Comparison of ENCODE assay signal across 8 cellular contexts in the genomic region with DNA sequence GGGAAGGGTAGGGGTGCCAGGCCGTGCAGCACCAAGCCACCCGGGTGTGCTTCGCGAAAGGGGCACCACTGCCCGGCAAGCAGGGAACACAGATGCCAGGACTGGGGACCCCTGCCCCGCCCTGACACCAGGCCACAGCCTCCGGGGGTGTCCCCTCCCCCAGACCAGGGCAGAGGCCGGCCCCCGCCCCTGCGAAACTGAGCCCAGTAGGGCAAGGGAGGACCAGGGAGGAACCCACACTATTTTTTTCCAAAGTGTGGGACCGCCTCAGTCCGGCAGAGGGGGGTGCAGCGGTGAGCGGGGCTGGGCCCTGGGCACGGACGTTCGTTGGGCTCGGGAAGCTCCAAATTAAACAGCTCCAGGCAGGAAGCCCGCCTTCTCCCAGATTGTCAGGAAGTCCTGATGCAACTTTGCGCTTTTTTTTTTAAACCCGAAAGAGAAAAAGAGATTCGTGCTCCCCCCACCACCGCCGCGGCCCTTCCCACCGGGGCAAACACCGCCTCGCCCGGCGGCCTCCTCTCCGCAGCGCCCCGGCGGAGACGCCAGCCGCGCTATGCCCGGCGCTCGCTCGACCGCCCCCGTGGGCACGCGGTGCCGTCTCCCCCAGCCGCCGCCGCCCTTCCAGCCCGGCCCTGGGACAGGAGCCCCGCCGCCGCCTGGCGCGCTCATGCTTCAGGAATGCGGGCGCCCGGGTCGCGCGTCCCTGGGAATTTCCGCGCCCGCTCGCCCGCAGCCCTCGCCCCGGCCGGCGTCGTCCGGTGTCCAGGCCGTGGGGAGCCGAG. TPM values are rescaled to one million over a fixed set of nuclear protein-coding genes. Genes with fewer than 3 reads are reported as not detected.
DNase-seq lines count a peak whose midpoint lies in the region; ATAC-seq and TF ChIP-seq lines count a peak whose summit lies in the region.

No MANE protein-coding gene starts in this region.

- DNase-seq in GM13977 (ENCODE audit: low spot score) = peak; percentile 67
- DNase-seq in NCI-H69 (lab: John Stamatoyannopoulos, UW) = peak; percentile 27
- DNase-seq in activated naive CD4-positive, alpha-beta T cell treated with anti-CD3 and anti-CD28 coated beads, Interleukin-2, amount 10 ng/mL, durations not matched to agents 7 days and 5 days = peak; percentile 71
- peak; percentile 73 for DNase-seq in glomerular visceral epithelial cell (ENCODE audit: extremely low spot score)
- DNase-seq in ovary = peak; percentile 68 to 84 (median 82)

- H3K4me3 ChIP-seq in ACC112 (ENCODE audit: low read depth, low read length) (peak overlapping the region; percentile 93), ovary (peak overlapping the region; percentile 74)

- no peak overlapping the region for H2AFZ ChIP-seq in ACC112 (ENCODE audit: low read length, unreplicated experiment)

- no peaks in the 10 kb centered on the region for H3K36me3 ChIP-seq in ACC112 (ENCODE audit: insufficient read depth, low read length)
- H3K36me3 ChIP-seq in ovary = no peaks in the 10 kb centered on the region

- 1 to 3% (median 1%) methylated on average over 63 to 74 of the region's 74 CpGs for WGBS in ovary, 3 donors

- intact Hi-C loops in ovary (cut with DNase I) = loop anchor here (2.0 to 5.0 kb wide), 3 partner anchors 39 to 42 kb away; no protein-coding TSS in a partner anchor

- H3K27ac ChIP-seq in ACC112 (ENCODE audit: low read depth, low read length) = peak overlapping the region; percentile 82
- H3K27ac ChIP-seq in ovary = peak overlapping the region; percentile 67 to 75

- H3K27me3 ChIP-seq in ACC112 (ENCODE audit: insufficient read depth, low read length) (no peaks in the 10 kb centered on the region), ovary (no peaks in the 10 kb centered on the region)

- H3K36me3 Mint-ChIP-seq in activated naive CD4-positive, alpha-beta T cell treated with anti-CD3 and anti-CD28 coated beads, Interleukin-2, amount 10 ng/mL, durations not matched to agents 7 days and 5 days = peaks cover 5% of the 10 kb centered on the region

- H3K27me3 Mint-ChIP-seq in activated naive CD4-positive, alpha-beta T cell treated with anti-CD3 and anti-CD28 coated beads, Interleukin-2, amount 10 ng/mL, durations not matched to agents 7 days and 5 days = peaks cover 8% of the 10 kb centered on the region

- TF ChIP-seq CTCF in GM13977 (IDR thresholded peaks at IDR 0.05; ENCODE audit: extremely low read depth, insufficient read depth, missing control alignments) (peak; percentile 53), ovary (IDR thresholded peaks at IDR 0.05) (peak; percentile 30 to 72 (median 55))

- no peak for TF ChIP-seq EP300 in ovary (IDR thresholded peaks at IDR 0.05)

- H3K4me1 Mint-ChIP-seq in activated naive CD4-positive, alpha-beta T cell treated with anti-CD3 and anti-CD28 coated beads, Interleukin-2, amount 10 ng/mL, durations not matched to agents 7 days and 5 days = peaks cover 49% of the 10 kb centered on the region

- TF ChIP-seq POLR2A in ovary (IDR thresholded peaks at IDR 0.05) = no peak

- no peaks in the 10 kb centered on the region for H3K9me3 Mint-ChIP-seq in activated naive CD4-positive, alpha-beta T cell treated with anti-CD3 and anti-CD28 coated beads, Interleukin-2, amount 10 ng/mL, durations not matched to agents 7 days and 5 days

- peak overlapping the region; percentile 77 for H3K4me3 Mint-ChIP-seq in activated naive CD4-positive, alpha-beta T cell treated with anti-CD3 and anti-CD28 coated beads, Interleukin-2, amount 10 ng/mL, durations not matched to agents 7 days and 5 days

- CTCF ChIA-PET in activated naive CD4-positive, alpha-beta T cell treated with anti-CD3 and anti-CD28 coated beads, Interleukin-2, amount 10 ng/mL, durations not matched to agents 7 days and 5 days (lab: Charles Lee) = interaction anchor here (0.5 to 4.8 kb wide), 3 partner anchors 15 to 40 kb away, joined by 3 to 40 read pairs (median 4); no protein-coding TSS in a partner anchor

- peaks cover 56% of the 10 kb centered on the region for H3K79me2 ChIP-seq in ACC112 (ENCODE audit: control insufficient read depth, insufficient read depth, low read length, unreplicated experiment)

- H3K9me3 ChIP-seq in ovary = no peaks in the 10 kb centered on the region

- peaks cover 40% of the 10 kb centered on the region for H3K4me1 ChIP-seq in ACC112 (ENCODE audit: control insufficient read depth, insufficient read depth, low read length, unreplicated experiment)
- H3K4me1 ChIP-seq in ovary (ENCODE audit: insufficient read depth) = peaks cover 25% of the 10 kb centered on the region

- H3K27ac Mint-ChIP-seq in activated naive CD4-positive, alpha-beta T cell treated with anti-CD3 and anti-CD28 coated beads, Interleukin-2, amount 10 ng/mL, durations not matched to agents 7 days and 5 days = peak overlapping the region; percentile 88

- ATAC-seq in GM19463 (IDR thresholded peaks at IDR 0.05; ENCODE audit: unreplicated experiment) (no peak), HG03342 (IDR thresholded peaks at IDR 0.05; ENCODE audit: unreplicated experiment) (no peak)

- in situ Hi-C loops in GM13977 (cut with MboI; ENCODE audit: low pct_unique_long_range_greater_than_20kb, low sequenced_read_pairs, unreplicated experiment) = loop anchor here (10.0 kb wide), 1 partner anchor 49 kb away; no protein-coding TSS in a partner anchor

RNA-seq across cellular contexts. Expression of a gene that starts 0.8 kb away (rescaled TPM):
- 10 to 100 TPM; 27.8 to 93.5 (median 49.1) TPM for total RNA-seq in ovary
- polyA plus RNA-seq in ovary = 10 to 100 TPM; 13.0 to 62.1 TPM

RNA-seq across cellular contexts. Expression of a gene that starts 19.3 kb away (rescaled TPM):
- total RNA-seq in ovary = 1 to 10 TPM in 4 of 7 donors, under 1 TPM in 2, not detected in 1; 0.66 to 3.2 (median 1.5) TPM
- polyA plus RNA-seq in ovary = under 1 TPM; 0.18 to 0.56 TPM

RNA-seq across cellular contexts. Expression of a gene that starts 27.5 kb away (rescaled TPM):
- 100 to 1,000 TPM in 2 of 7 donors, 10 to 100 TPM in 5; 51.3 to 150 (median 74.1) TPM for total RNA-seq in ovary
- 10 to 100 TPM; 12.7 to 76.9 TPM for polyA plus RNA-seq in ovary

Comparison
In these comparisons a context has a peak if more than half of its experiments do, and no peak if none do; other contexts are left out.
1. DNase-seq: peak in every context shown above with its lines; median percentile 82 in ovary; 73 in glomerular visceral epithelial cell; 71 in activated naive CD4-positive, alpha-beta T cell treated with anti-CD3 and anti-CD28 coated beads, Interleukin-2, amount 10 ng/mL, durations not matched to agents 7 days and 5 days; 67 in GM13977; 27 in NCI-H69.